Comparison of ENCODE assay signal across 13 cellular contexts in genomic region chr5:79699766-79700400, GRCh38. TPM values are rescaled to one million over a fixed set of nuclear protein-coding genes. Genes with fewer than 3 reads are reported as not detected.
A peak's percentile ranks its signal among the peaks of the same experiment; 100 is the strongest.
DNase-seq lines count a peak whose midpoint lies in the region; ATAC-seq, FAIRE-seq and TF ChIP-seq lines count a peak whose summit lies in the region.
"Had no signal": no experiment of that assay in that cellular context is flagged by ENCODE, and none has a peak within 500 bp of the region (broad histone marks: within the 10 kb centered on the region; RNA-seq: fewer than 3 reads in every experiment).

No MANE protein-coding gene starts in this region.

- POLR2A ChIA-PET in activated CD8-positive, alpha-beta T cell treated with anti-CD3 and anti-CD28 coated beads for 36 hours (lab: Charles Lee): no interaction called here

- H3K4me3 Mint-ChIP-seq in activated CD8-positive, alpha-beta T cell treated with anti-CD3 and anti-CD28 coated beads for 36 hours: no peak overlapping the region
- H3K4me3 Mint-ChIP-seq: neural crest cell had no signal

- no peaks in the 10 kb centered on the region for H3K9me3 Mint-ChIP-seq in activated CD8-positive, alpha-beta T cell treated with anti-CD3 and anti-CD28 coated beads for 36 hours
- H3K9me3 Mint-ChIP-seq: neural crest cell had no signal

- intact Hi-C loops in activated CD8-positive, alpha-beta T cell treated with anti-CD3 and anti-CD28 coated beads for 36 hours (cut with micrococcal nuclease): no loop called here
- intact Hi-C loops in posterior vena cava (cut with DNase I): no loop called here

- TF ChIP-seq POLR2A in GM12892 (IDR thresholded peaks at IDR 0.05; ENCODE audit: low read depth, low read length) (no peak), erythroblast (IDR thresholded peaks at IDR 0.05; ENCODE audit: low read length) (no peak)

- no peaks in the 10 kb centered on the region for H3K27me3 Mint-ChIP-seq in activated CD8-positive, alpha-beta T cell treated with anti-CD3 and anti-CD28 coated beads for 36 hours

- no peak for TF ChIP-seq CTCF in activated CD8-positive, alpha-beta T cell treated with anti-CD3 and anti-CD28 coated beads for 36 hours (IDR thresholded peaks at IDR 0.05)

- CTCF ChIA-PET in activated CD8-positive, alpha-beta T cell treated with anti-CD3 and anti-CD28 coated beads for 36 hours (lab: Charles Lee): no interaction called here

- ATAC-seq in HG02943 (IDR thresholded peaks at IDR 0.05; ENCODE audit: low read depth, unreplicated experiment): peak; percentile 78
- peak; percentile 77 for ATAC-seq in activated CD8-positive, alpha-beta T cell treated with anti-CD3 and anti-CD28 coated beads for 36 hours

- H3K4me1 Mint-ChIP-seq in activated CD8-positive, alpha-beta T cell treated with anti-CD3 and anti-CD28 coated beads for 36 hours (ENCODE audit: low read depth): peaks cover 12% of the 10 kb centered on the region
- H3K4me1 Mint-ChIP-seq: neural crest cell had no signal

- DNase-seq in GM12892 (ENCODE audit: insufficient read length) (no peak), GM19240 (ENCODE audit: insufficient read length, low spot score) (peak; percentile 15), posterior vena cava (ENCODE audit: low spot score) (no peak), NCI-H748 (lab: John Stamatoyannopoulos, UW; ENCODE audit: unreplicated experiment) (no peak), ecto neural progenitor cell (ENCODE audit: low spot score) (no peak), erythroblast (lab: John Stamatoyannopoulos, UW) (no peak)
- no peak for DNase-seq in activated CD8-positive, alpha-beta T cell treated with anti-CD3 and anti-CD28 coated beads for 36 hours
- DNase-seq: DMS53, NCI-H2171 treated with DMSO at 0.1 percent for 48 hours had no signal

- peak; percentile 58 for FAIRE-seq in GM12892 (lab: Jason Lieb, UNC)
- FAIRE-seq: astrocyte, TTC549 had no signal

- H3K27ac Mint-ChIP-seq in activated CD8-positive, alpha-beta T cell treated with anti-CD3 and anti-CD28 coated beads for 36 hours: peak overlapping the region; percentile 82

- no peaks in the 10 kb centered on the region for H3K36me3 Mint-ChIP-seq in activated CD8-positive, alpha-beta T cell treated with anti-CD3 and anti-CD28 coated beads for 36 hours (ENCODE audit: low read depth)

RNA-seq across cellular contexts. Expression of gene CMYA5, which starts 10.2 kb away (rescaled TPM):
- 0.11 TPM for polyA plus RNA-seq in GM12892 (2012; ENCODE audit: missing spikeins)
- under 1 TPM; 0.13 to 0.16 TPM for total RNA-seq in activated CD8-positive, alpha-beta T cell treated with anti-CD3 and anti-CD28 coated beads for 36 hours
- total RNA-seq in posterior vena cava: 1 to 10 TPM; 2.6 to 3.5 TPM
